In the genomic region with DNA sequence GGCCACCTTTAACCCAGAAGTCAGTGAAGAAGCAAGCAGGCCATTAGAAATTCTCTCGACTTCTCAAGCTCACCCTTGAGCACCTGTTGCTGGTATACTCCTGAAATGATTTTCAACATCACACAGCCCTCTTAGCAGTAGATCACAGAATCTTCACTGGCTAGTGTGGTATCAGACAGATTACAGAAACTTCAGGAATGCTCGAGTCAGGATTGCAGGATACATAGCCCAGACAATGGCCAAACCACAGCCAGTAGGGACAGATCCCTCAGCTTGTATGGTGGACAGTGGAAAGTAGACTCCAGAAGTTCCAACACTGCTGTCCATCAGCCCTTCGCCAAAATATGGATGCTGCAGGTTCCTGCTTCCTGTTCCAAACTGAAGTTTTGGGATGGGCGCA, we compare ENCODE assay signal across 2 cellular contexts.
TF ChIP-seq lines count a peak whose summit lies in the region.

No MANE protein-coding gene starts in this region.

TF ChIP-seq in K562, 482 proteins besides CTCF, POLR2A, EP300 and RAD21:
- no peak for TF ChIP-seq RBM14 (IDR thresholded peaks at IDR 0.05; ENCODE audit: borderline replicate concordance, insufficient read depth, low read depth, low read length)
- no peak for TF ChIP-seq NR4A1 (CRISPR knock-in tag; IDR thresholded peaks at IDR 0.05)
- TF ChIP-seq NR4A1 (tag; IDR thresholded peaks at IDR 0.05), result no peak
- no peak for TF ChIP-seq PRMT5 (CRISPR knock-in tag; IDR thresholded peaks at IDR 0.05)
- TF ChIP-seq, protein P1, sequence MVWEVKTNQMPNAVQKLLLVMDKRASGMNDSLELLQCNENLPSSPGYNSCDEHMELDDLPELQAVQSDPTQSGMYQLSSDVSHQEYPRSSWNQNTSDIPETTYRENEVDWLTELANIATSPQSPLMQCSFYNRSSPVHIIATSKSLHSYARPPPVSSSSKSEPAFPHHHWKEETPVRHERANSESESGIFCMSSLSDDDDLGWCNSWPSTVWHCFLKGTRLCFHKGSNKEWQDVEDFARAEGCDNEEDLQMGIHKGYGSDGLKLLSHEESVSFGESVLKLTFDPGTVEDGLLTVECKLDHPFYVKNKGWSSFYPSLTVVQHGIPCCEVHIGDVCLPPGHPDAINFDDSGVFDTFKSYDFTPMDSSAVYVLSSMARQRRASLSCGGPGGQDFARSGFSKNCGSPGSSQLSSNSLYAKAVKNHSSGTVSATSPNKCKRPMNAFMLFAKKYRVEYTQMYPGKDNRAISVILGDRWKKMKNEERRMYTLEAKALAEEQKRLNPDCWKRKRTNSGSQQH (CRISPR knock-in tag; IDR thresholded peaks at IDR 0.05), result no peak
- TF ChIP-seq STAG1 (CRISPR knock-in tag; IDR thresholded peaks at IDR 0.05; ENCODE audit: borderline replicate concordance), result no peak
- TF ChIP-seq, protein P2, sequence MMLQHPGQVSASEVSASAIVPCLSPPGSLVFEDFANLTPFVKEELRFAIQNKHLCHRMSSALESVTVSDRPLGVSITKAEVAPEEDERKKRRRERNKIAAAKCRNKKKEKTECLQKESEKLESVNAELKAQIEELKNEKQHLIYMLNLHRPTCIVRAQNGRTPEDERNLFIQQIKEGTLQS (IDR thresholded peaks at IDR 0.05), result 0 out of 2 replicates have a peak, but pooled peaks have one; percentile 30
- TF ChIP-seq, protein P2 (CRISPR knock-in tag; conservative IDR thresholded peaks at IDR 0.05), result no peak
- TF ChIP-seq CEBPB (tag; IDR thresholded peaks at IDR 0.05), result 0 out of 2 replicates have a peak, but pooled peaks have one; percentile 26
- no peak for TF ChIP-seq ZNF282 (CRISPR knock-in tag; IDR thresholded peaks at IDR 0.05)

TF ChIP-seq in HepG2, 621 proteins besides CTCF, POLR2A, EP300 and RAD21:
- TF ChIP-seq NFIC (IDR thresholded peaks at IDR 0.05; ENCODE audit: low read length), result no peak
- TF ChIP-seq CEBPB (IDR thresholded peaks at IDR 0.05; ENCODE audit: borderline replicate concordance, low read depth, low read length), result 0 out of 2 replicates have a peak, but pooled peaks have one; percentile 19
TF ChIP-seq in HepG2: peak in this region for 1.
